ENCODE assay signal across 21 cellular contexts in the genomic region with DNA sequence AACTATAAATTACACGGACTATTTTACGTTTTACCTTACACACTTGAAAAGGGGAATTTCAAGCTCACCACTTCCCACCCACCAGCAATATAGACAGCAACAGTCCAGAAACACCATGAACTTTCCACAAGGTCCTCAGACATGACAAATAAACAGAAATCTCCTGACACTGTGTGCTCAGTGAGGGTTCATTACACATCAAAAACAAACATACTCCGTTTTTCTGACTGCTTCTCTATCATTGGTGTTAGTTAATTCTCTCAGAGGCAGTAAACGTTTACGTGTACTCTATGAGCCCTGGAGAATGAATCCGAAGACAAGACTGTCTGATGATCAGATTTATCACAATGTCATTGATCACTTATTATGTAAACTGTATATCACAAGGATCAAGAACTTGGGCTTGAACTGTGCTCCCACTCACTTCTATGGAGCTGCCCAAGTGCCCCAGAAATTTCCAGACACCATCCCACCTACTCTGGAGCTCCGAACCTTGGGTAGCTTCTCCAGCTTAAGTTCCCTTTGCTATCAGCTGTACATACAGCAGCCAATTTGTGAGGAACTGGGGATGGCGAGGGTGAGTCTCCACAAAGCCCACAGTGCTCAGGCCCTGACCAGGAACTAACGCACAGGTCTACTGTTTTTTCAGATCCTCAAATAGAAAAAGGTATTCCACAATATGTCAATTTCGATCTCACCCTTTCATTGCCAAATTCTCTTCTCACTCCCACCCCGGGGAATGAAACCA.
"Had no signal": no experiment of that assay in that cellular context is flagged by ENCODE, and none has a peak within 500 bp of the region (broad histone marks: within the 10 kb centered on the region; RNA-seq: fewer than 3 reads in every experiment).

No MANE protein-coding gene starts in this region.

- ATAC-seq: left ventricle myocardium superior, sciatic nerve had no signal

- H3K27ac ChIP-seq: adrenal gland, breast epithelium, prostate gland, testis, upper lobe of left lung, WERI-Rb-1 had no signal

- H3K36me3 Mint-ChIP-seq: activated naive CD4-positive, alpha-beta T cell treated with anti-CD3 and anti-CD28 coated beads, Interleukin-2, amount 50 U/mL, for 24 hours; memory B cell; naive B cell had no signal

- H3K4me3 ChIP-seq: adrenal gland, breast epithelium, prostate gland, smooth muscle cell, testis, upper lobe of left lung had no signal

- H3K27ac Mint-ChIP-seq: activated naive CD4-positive, alpha-beta T cell treated with anti-CD3 and anti-CD28 coated beads, Interleukin-2, amount 50 U/mL, for 24 hours; memory B cell; naive B cell had no signal

- H3K36me3 ChIP-seq: adrenal gland, breast epithelium, prostate gland, upper lobe of left lung, WERI-Rb-1 had no signal

- H3K4me1 Mint-ChIP-seq: activated naive CD4-positive, alpha-beta T cell treated with anti-CD3 and anti-CD28 coated beads, Interleukin-2, amount 50 U/mL, for 24 hours; naive B cell; neural crest cell had no signal

- H3K4me1 ChIP-seq: adrenal gland, breast epithelium, prostate gland, testis, upper lobe of left lung had no signal

- H3K27me3 ChIP-seq: adrenal gland, breast epithelium, testis, upper lobe of left lung had no signal

- H3K4me3 Mint-ChIP-seq: activated naive CD4-positive, alpha-beta T cell treated with anti-CD3 and anti-CD28 coated beads, Interleukin-2, amount 50 U/mL, for 24 hours; memory B cell; naive B cell; neural crest cell had no signal

- H3K9me3 Mint-ChIP-seq: activated naive CD4-positive, alpha-beta T cell treated with anti-CD3 and anti-CD28 coated beads, Interleukin-2, amount 50 U/mL, for 24 hours; memory B cell; naive B cell; neural crest cell had no signal

- H3K27me3 Mint-ChIP-seq: activated naive CD4-positive, alpha-beta T cell treated with anti-CD3 and anti-CD28 coated beads, Interleukin-2, amount 50 U/mL, for 24 hours; naive B cell had no signal

- H3K9me3 ChIP-seq: adrenal gland, breast epithelium, prostate gland, testis, upper lobe of left lung had no signal

- DNase-seq: activated CD4-positive, alpha-beta T cell treated with anti-CD3 and anti-CD28 coated beads for 1 hour; activated CD4-positive, alpha-beta T cell treated with anti-CD3 and anti-CD28 coated beads, Interleukin-2, amount 50 U/mL, for 4 hours; activated gamma-delta T cell; adrenal gland; cortex of kidney; erythroblast; foreskin melanocyte; head of caudate nucleus; left ventricle myocardium superior; naive B cell; stimulated activated CD4-positive, alpha-beta T cell treated with anti-CD3 and anti-CD28 coated beads, Interleukin-4, amount 100 ng/mL, for 1 hour; testis; upper lobe of left lung; WERI-Rb-1 had no signal
